8 cellular contexts compared by ENCODE assay signal in the genomic region with DNA sequence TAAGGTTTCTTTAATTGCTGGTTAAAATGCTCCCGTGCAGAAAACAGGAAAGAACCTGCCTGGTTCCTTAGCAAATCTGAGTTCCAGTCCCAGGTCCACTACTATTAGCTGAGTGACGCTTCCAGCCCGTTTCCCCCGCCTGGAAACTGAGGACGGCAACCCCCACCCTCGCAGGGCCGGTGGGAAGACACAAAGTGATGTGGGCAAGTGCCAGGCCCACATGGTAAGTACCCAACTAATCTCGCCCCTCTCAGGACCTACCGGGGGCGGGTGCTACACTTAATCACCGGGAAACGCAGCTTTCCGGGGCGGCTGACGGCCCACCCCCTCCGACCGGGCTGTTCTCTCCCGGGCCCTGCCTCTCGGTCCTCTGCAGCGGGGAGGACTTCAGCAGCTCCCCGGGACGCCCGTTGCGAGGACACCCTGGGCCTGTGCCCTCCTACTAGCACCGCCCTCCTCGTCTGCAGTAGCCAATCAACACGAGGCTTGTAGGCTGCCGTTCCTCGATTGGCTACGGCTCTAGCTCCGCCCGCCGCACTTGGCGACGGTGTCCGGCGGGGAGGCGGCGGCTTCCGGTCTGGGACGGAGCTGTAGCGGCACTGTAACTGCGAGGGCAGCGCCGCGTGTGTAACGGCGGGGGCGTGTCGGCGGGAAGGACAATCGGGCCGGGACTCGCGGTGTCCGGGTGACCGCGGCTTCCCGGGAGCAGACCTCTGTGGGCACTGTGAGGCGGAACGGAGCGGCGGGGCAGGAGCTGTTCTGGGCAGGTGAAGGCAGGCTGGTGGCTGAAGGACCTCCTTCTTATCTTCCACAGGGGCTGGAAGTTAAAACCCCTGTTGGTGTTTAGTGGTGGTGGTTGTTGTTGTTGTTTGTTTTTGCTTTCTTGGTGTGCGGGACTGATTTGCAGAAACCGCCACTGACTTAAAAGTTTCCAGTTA. TPM values are rescaled to one million over a fixed set of nuclear protein-coding genes. Genes with fewer than 3 reads are reported as not detected.
DNase-seq lines count a peak whose midpoint lies in the region; ATAC-seq and TF ChIP-seq lines count a peak whose summit lies in the region.

A gene with protein sequence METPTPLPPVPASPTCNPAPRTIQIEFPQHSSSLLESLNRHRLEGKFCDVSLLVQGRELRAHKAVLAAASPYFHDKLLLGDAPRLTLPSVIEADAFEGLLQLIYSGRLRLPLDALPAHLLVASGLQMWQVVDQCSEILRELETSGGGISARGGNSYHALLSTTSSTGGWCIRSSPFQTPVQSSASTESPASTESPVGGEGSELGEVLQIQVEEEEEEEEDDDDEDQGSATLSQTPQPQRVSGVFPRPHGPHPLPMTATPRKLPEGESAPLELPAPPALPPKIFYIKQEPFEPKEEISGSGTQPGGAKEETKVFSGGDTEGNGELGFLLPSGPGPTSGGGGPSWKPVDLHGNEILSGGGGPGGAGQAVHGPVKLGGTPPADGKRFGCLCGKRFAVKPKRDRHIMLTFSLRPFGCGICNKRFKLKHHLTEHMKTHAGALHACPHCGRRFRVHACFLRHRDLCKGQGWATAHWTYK (plus strand): TSS at position 568 of the 938 bp plus-strand sequence. CDS start 525 bp downstream, outside the sequence.

- peak within 1 kb of the TSS; percentile 91 for H3K4me3 ChIP-seq in Jurkat, Clone E6-1 (ENCODE audit: low read length)
- peak within 1 kb of the TSS; percentile 86 for H3K4me3 ChIP-seq in PC-3 (ENCODE audit: low read length)
- peak within 1 kb of the TSS; percentile 82 to 88 for H3K4me3 ChIP-seq in esophagus (ENCODE audit: low read depth in 1 of 2, low read length in 2 of 2)
- peak within 1 kb of the TSS; percentile 57 for H3K4me3 ChIP-seq in mucosa of stomach (ENCODE audit: low read length)

- H3K9me3 ChIP-seq in PC-3 (ENCODE audit: low read length) (no peaks in the 10 kb centered on the region), esophagus (ENCODE audit: control insufficient read depth in 2 of 2, insufficient read depth in 1 of 2, low read depth in 1 of 2, low read length in 1 of 2) (no peaks in the 10 kb centered on the region), mucosa of stomach (ENCODE audit: control insufficient read depth, low read length) (no peaks in the 10 kb centered on the region)

- peaks cover 15% of the 10 kb centered on the region; the same call in 1 of the 2 replicates for H3K36me3 ChIP-seq in PC-3 (ENCODE audit: low read depth, low read length)
- H3K36me3 ChIP-seq in esophagus (ENCODE audit: control insufficient read depth in 2 of 2, insufficient read depth in 2 of 2, low read length in 1 of 2) = no peaks in the 10 kb centered on the region
- no peaks in the 10 kb centered on the region for H3K36me3 ChIP-seq in mucosa of stomach (ENCODE audit: control insufficient read depth, insufficient read depth, low read length)

- no peak for TF ChIP-seq CTCF in PC-3 (conservative IDR thresholded peaks at IDR 0.05; ENCODE audit: low read depth, low read length)

- DNase-seq in DMS53 (lab: John Stamatoyannopoulos, UW) = peak; percentile 99
- peak; percentile 90 for DNase-seq in Jurkat, Clone E6-1 (ENCODE audit: low read depth, low spot score)
- peak; percentile 98 for DNase-seq in PC-3
- DNase-seq in activated T-cell treated with anti-CD3 and anti-CD28 coated beads, Interleukin-2, amount 50 U/mL, for 1 hour = peak; percentile 92
- peak; percentile 95 for DNase-seq in stimulated activated CD8-positive, alpha-beta memory T cell treated with anti-CD3 and anti-CD28 coated beads, Interleukin-4, amount 100 ng/mL, for 48 hours

- POLR2A ChIA-PET in PC-3 (lab: Charles Lee; ENCODE audit: unreplicated experiment) = interaction anchor here (0.5 to 0.6 kb wide), 4 partner anchors 8 to 365 kb away, joined by 3 to 6 read pairs (median 4); no protein-coding TSS in a partner anchor

- peak within 1 kb of the TSS; percentile 84 for H2AFZ ChIP-seq in PC-3 (ENCODE audit: low read length)

- H3K79me2 ChIP-seq in PC-3 (ENCODE audit: low read length) = peaks cover 30% of the 10 kb centered on the region

- H4K20me1 ChIP-seq in PC-3 (ENCODE audit: low read length) = no peaks in the 10 kb centered on the region

- H3K4me2 ChIP-seq in PC-3 (ENCODE audit: low read length) = peak within 1 kb of the TSS; percentile 91

- 0% methylated on average over 64 to 65 of the region's 65 CpGs for WGBS in esophagus, 2 donors

- H3K27me3 ChIP-seq in PC-3 (ENCODE audit: low read length) = no peaks in the 10 kb centered on the region
- H3K27me3 ChIP-seq in esophagus (ENCODE audit: control insufficient read depth in 1 of 2, insufficient read depth in 2 of 2, low read length in 2 of 2) = no peaks in the 10 kb centered on the region
- no peaks in the 10 kb centered on the region for H3K27me3 ChIP-seq in mucosa of stomach (ENCODE audit: control insufficient read depth, insufficient read depth, low read length)

- BruUV-seq in PC-3 (replicated peaks; lab: Mats Ljungman, UMichigan) = TSS peak; percentile 99

- H3K9me2 ChIP-seq in PC-3 (replicated peaks; ENCODE audit: low read length) = no peaks in the 10 kb centered on the region

- intact Hi-C loops in PC-3 (cut with micrococcal nuclease) = loop anchor here (10.0 kb wide), 1 partner anchor 101 kb away; no protein-coding TSS in a partner anchor

- CTCF ChIA-PET in PC-3 (lab: Charles Lee) = interaction anchor here (1.1 to 1.2 kb wide), 2 partner anchors 16 to 125 kb away, joined by 3 to 5 read pairs; a partner anchor contains a TSS

- H3K4me1 ChIP-seq in PC-3 (ENCODE audit: insufficient read depth, low read length) = peaks cover 13% of the 10 kb centered on the region
- H3K4me1 ChIP-seq in esophagus (ENCODE audit: control insufficient read depth in 2 of 2, insufficient read depth in 2 of 2, low read length in 1 of 2) = peaks cover 4 to 5% of the 10 kb centered on the region in 2 donors
- H3K4me1 ChIP-seq in mucosa of stomach (ENCODE audit: control insufficient read depth, insufficient read depth, low read length) = peaks cover 8% of the 10 kb centered on the region

- ATAC-seq in GM21717 (IDR thresholded peaks at IDR 0.05; ENCODE audit: unreplicated experiment) (peak; percentile 97), PC-3 (peak; percentile 97)

- H3K27ac ChIP-seq in PC-3 (ENCODE audit: low read length) (peak within 1 kb of the TSS; percentile 10; the same call in 1 of the 2 replicates), esophagus (ENCODE audit: low read depth in 2 of 2, low read length in 1 of 2) (peak within 1 kb of the TSS; percentile 65 to 70)

- peak within 1 kb of the TSS; percentile 82 for H3K9ac ChIP-seq in PC-3 (ENCODE audit: low read length)
- H3K9ac ChIP-seq in mucosa of stomach (ENCODE audit: low read length) = peak within 1 kb of the TSS; percentile 87

- H3F3A ChIP-seq in PC-3 (ENCODE audit: low read length, unreplicated experiment) = no peaks in the 10 kb centered on the region

RNA-seq across cellular contexts. Expression of the gene that starts here (rescaled TPM):
- polyA plus RNA-seq in Jurkat, Clone E6-1 (2012; ENCODE audit: insufficient read depth, insufficient read length) = 12.7 TPM
- 7.0 and 9.1 TPM in 2 replicates for total RNA-seq in PC-3 (2014; rRNA removed)
- polyA plus RNA-seq in esophagus = 1 to 10 TPM; 3.6 to 3.9 TPM

Comparison
In these comparisons a context has a peak if more than half of its experiments do, and no peak if none do; other contexts are left out.
1. Peak in every context shown above with its lines: DNase-seq, ATAC-seq, H3K4me3 ChIP-seq and H3K27ac ChIP-seq.